Comparison of ENCODE assay signal across 35 cellular contexts in genomic region chr13:29386246-29386645, GRCh38.
"Had no signal": no experiment of that assay in that cellular context is flagged by ENCODE, and none has a peak within 500 bp of the region (broad histone marks: within the 10 kb centered on the region; RNA-seq: fewer than 3 reads in every experiment).

No MANE protein-coding gene starts in this region.

- H3K27ac Mint-ChIP-seq: activated B cell treated with CpG ODN at 0.5 μM for 24 hours; activated CD4-positive, alpha-beta memory T cell treated with anti-CD3 and anti-CD28 coated beads for 36 hours; activated CD4-positive, alpha-beta T cell treated with anti-CD3 and anti-CD28 coated beads, Interleukin-2, amount 10 ng/mL, durations not matched to agents 24 days and 14 days; activated CD8-positive, alpha-beta T cell treated with anti-CD3 and anti-CD28 coated beads for 36 hours; activated naive CD4-positive, alpha-beta T cell treated with anti-CD3 and anti-CD28 coated beads for 36 hours; activated naive CD8-positive, alpha-beta T cell treated with anti-CD3 and anti-CD28 coated beads for 36 hours; activated T-cell treated with anti-CD3 and anti-CD28 coated beads, Interleukin-2, amount 50 U/mL, for 72 hours; activated T-helper 1 cell treated with anti-CD3 and anti-CD28 coated beads, Interleukin-12 subunit alpha, Interleukin-12 subunit beta, Interleukin-2, Interleukin-4 antibody, amounts not matched to agents 30 ng/mL and 10 ng/mL and 1 ng/mL, durations not matched to agents 14 hours and 24 hours and 36 hours; activated T-helper 17 cell treated with anti-CD3 and anti-CD28 coated beads, Interleukin-2, amount 50 U/mL, for 72 hours; T-helper 1 cell treated with Interleukin-12 subunit alpha and Interleukin-12 subunit beta and Interleukin-4 antibody, amounts not matched to agents 30 μg/mL and 1 μg/mL, for 36 hours; T-helper 2 cell treated with Interferon-gamma antibody and Interleukin-4, amounts not matched to agents 5 μg/mL and 100 μg/mL, for 36 hours had no signal

- H3K36me3 ChIP-seq: adrenal gland, brain microvascular endothelial cell, breast epithelium had no signal

- H3K9me3 Mint-ChIP-seq: activated B cell treated with CpG ODN at 0.5 μM for 24 hours; activated CD4-positive, alpha-beta memory T cell treated with anti-CD3 and anti-CD28 coated beads for 36 hours; activated CD8-positive, alpha-beta T cell treated with anti-CD3 and anti-CD28 coated beads for 36 hours; activated naive CD4-positive, alpha-beta T cell treated with anti-CD3 and anti-CD28 coated beads for 36 hours; activated naive CD4-positive, alpha-beta T cell treated with anti-CD3 and anti-CD28 coated beads, Interleukin-2, amount 50 U/mL, for 72 hours; activated naive CD8-positive, alpha-beta T cell treated with anti-CD3 and anti-CD28 coated beads for 36 hours; activated T-cell treated with anti-CD3 and anti-CD28 coated beads, Interleukin-2, amount 50 U/mL, for 4 hours; activated T-cell treated with anti-CD3 and anti-CD28 coated beads, Interleukin-2, amount 50 U/mL, for 72 hours; activated T-helper 1 cell treated with anti-CD3 and anti-CD28 coated beads, Interleukin-12 subunit alpha, Interleukin-12 subunit beta, Interleukin-2, Interleukin-4 antibody, amounts not matched to agents 30 ng/mL and 10 ng/mL and 1 ng/mL, durations not matched to agents 14 hours and 24 hours and 36 hours; T-helper 1 cell treated with Interleukin-12 subunit alpha and Interleukin-12 subunit beta and Interleukin-4 antibody, amounts not matched to agents 30 μg/mL and 1 μg/mL, for 36 hours; T-helper 2 cell treated with Interferon-gamma antibody and Interleukin-4, amounts not matched to agents 5 μg/mL and 100 μg/mL, for 36 hours had no signal

- H3K27me3 ChIP-seq: adrenal gland, body of pancreas, brain microvascular endothelial cell, breast epithelium had no signal

- H3K4me3 Mint-ChIP-seq: activated B cell treated with CpG ODN at 0.5 μM for 24 hours; activated CD4-positive, alpha-beta memory T cell treated with anti-CD3 and anti-CD28 coated beads for 36 hours; activated CD4-positive, alpha-beta T cell treated with anti-CD3 and anti-CD28 coated beads, Interleukin-2, amount 10 ng/mL, durations not matched to agents 24 days and 14 days; activated CD8-positive, alpha-beta T cell treated with anti-CD3 and anti-CD28 coated beads for 36 hours; activated naive CD4-positive, alpha-beta T cell treated with anti-CD3 and anti-CD28 coated beads for 36 hours; activated naive CD8-positive, alpha-beta T cell treated with anti-CD3 and anti-CD28 coated beads for 36 hours; activated T-cell treated with anti-CD3 and anti-CD28 coated beads, Interleukin-2, amount 50 U/mL, for 4 hours; activated T-cell treated with anti-CD3 and anti-CD28 coated beads, Interleukin-2, amount 50 U/mL, for 72 hours; activated T-helper 1 cell treated with anti-CD3 and anti-CD28 coated beads, Interleukin-12 subunit alpha, Interleukin-12 subunit beta, Interleukin-2, Interleukin-4 antibody, amounts not matched to agents 30 ng/mL and 10 ng/mL and 1 ng/mL, durations not matched to agents 14 hours and 24 hours and 36 hours; activated T-helper 17 cell treated with anti-CD3 and anti-CD28 coated beads, Interleukin-2, amount 50 U/mL, for 72 hours; T-helper 1 cell treated with Interleukin-12 subunit alpha and Interleukin-12 subunit beta and Interleukin-4 antibody, amounts not matched to agents 30 μg/mL and 1 μg/mL, for 36 hours; T-helper 2 cell treated with Interferon-gamma antibody and Interleukin-4, amounts not matched to agents 5 μg/mL and 100 μg/mL, for 36 hours had no signal

- H3K27me3 Mint-ChIP-seq: activated CD4-positive, alpha-beta memory T cell treated with anti-CD3 and anti-CD28 coated beads for 36 hours; activated CD4-positive, alpha-beta T cell treated with anti-CD3 and anti-CD28 coated beads, Interleukin-2, amount 10 ng/mL, durations not matched to agents 24 days and 14 days; activated CD8-positive, alpha-beta T cell treated with anti-CD3 and anti-CD28 coated beads for 36 hours; activated naive CD8-positive, alpha-beta T cell treated with anti-CD3 and anti-CD28 coated beads for 36 hours; activated T-helper 17 cell treated with anti-CD3 and anti-CD28 coated beads, Interleukin-2, amount 50 U/mL, for 72 hours had no signal

- H3K4me3 ChIP-seq: adrenal gland, body of pancreas, breast epithelium had no signal

- H3K4me1 ChIP-seq: adrenal gland, body of pancreas, breast epithelium had no signal

- ATAC-seq: activated CD8-positive, alpha-beta T cell treated with anti-CD3 and anti-CD28 coated beads for 36 hours; activated naive CD4-positive, alpha-beta T cell treated with anti-CD3 and anti-CD28 coated beads, Interleukin-2, amount 50 U/mL, for 72 hours; activated T-cell treated with anti-CD3 and anti-CD28 coated beads, Interleukin-2, amount 50 U/mL, for 4 hours; activated T-cell treated with anti-CD3 and anti-CD28 coated beads, Interleukin-2, amount 50 U/mL, for 72 hours; activated T-helper 17 cell treated with anti-CD3 and anti-CD28 coated beads, Interleukin-2, amount 50 U/mL, for 72 hours; body of pancreas had no signal

- H3K9me3 ChIP-seq: adrenal gland, body of pancreas, breast epithelium had no signal

- DNase-seq: activated B cell treated with CpG ODN at 0.5 μM for 24 hours; activated CD4-positive, alpha-beta memory T cell treated with anti-CD3 and anti-CD28 coated beads for 36 hours; activated CD4-positive, alpha-beta T cell treated with anti-CD3 and anti-CD28 coated beads for 4 hours; activated CD4-positive, alpha-beta T cell treated with anti-CD3 and anti-CD28 coated beads, Interleukin-2, amount 10 ng/mL, durations not matched to agents 24 days and 14 days; activated CD4-positive, alpha-beta T cell treated with anti-CD3 and anti-CD28 coated beads, Interleukin-2, amount 50 U/mL, for 1 hour; activated CD4-positive, alpha-beta T cell treated with anti-CD3 and anti-CD28 coated beads, Interleukin-2, amount 50 U/mL, for 4 hours; activated CD4-positive, CD25-positive, alpha-beta regulatory T cell treated with anti-CD3 and anti-CD28 coated beads, Interleukin-2, amount 50 U/mL, for 72 hours; activated CD8-positive, alpha-beta memory T cell treated with anti-CD3 and anti-CD28 coated beads, Interleukin-2, amount 50 U/mL, for 4 hours; activated CD8-positive, alpha-beta T cell treated with anti-CD3 and anti-CD28 coated beads for 36 hours; activated effector memory CD4-positive, alpha-beta T cell treated with anti-CD3 and anti-CD28 coated beads, Interleukin-2, amount 50 U/mL, for 16 hours; activated gamma-delta T cell treated with Interleukin-2 at 50 U/mL for 16 hours; activated naive CD4-positive, alpha-beta T cell; activated naive CD4-positive, alpha-beta T cell treated with anti-CD3 and anti-CD28 coated beads for 36 hours; activated naive CD4-positive, alpha-beta T cell treated with anti-CD3 and anti-CD28 coated beads, Interleukin-2, amount 50 U/mL, for 16 hours; activated naive CD8-positive, alpha-beta T cell treated with anti-CD3 and anti-CD28 coated beads for 36 hours; activated T-cell treated with anti-CD3 and anti-CD28 coated beads for 4 hours; activated T-cell treated with anti-CD3 and anti-CD28 coated beads, Interleukin-2, amount 50 U/mL, for 1 hour; activated T-cell treated with anti-CD3 and anti-CD28 coated beads, Interleukin-2, amount 50 U/mL, for 4 hours; activated T-cell treated with anti-CD3 and anti-CD28 coated beads, Interleukin-2, amount 50 U/mL, for 72 hours; adrenal gland; amniotic stem cell; aorta; body of pancreas; brain microvascular endothelial cell; central memory CD4-positive, alpha-beta T cell; T-helper 1 cell; T-helper 2 cell; T-helper 9 cell had no signal

- H3K36me3 Mint-ChIP-seq: activated CD4-positive, alpha-beta memory T cell treated with anti-CD3 and anti-CD28 coated beads for 36 hours; activated naive CD4-positive, alpha-beta T cell treated with anti-CD3 and anti-CD28 coated beads, Interleukin-2, amount 50 U/mL, for 72 hours; activated naive CD8-positive, alpha-beta T cell treated with anti-CD3 and anti-CD28 coated beads for 36 hours had no signal

- H3K27ac ChIP-seq: adrenal gland, body of pancreas, brain microvascular endothelial cell, breast epithelium, VCaP had no signal

- H3K4me1 Mint-ChIP-seq: activated B cell treated with CpG ODN at 0.5 μM for 24 hours; activated CD4-positive, alpha-beta T cell treated with anti-CD3 and anti-CD28 coated beads, Interleukin-2, amount 10 ng/mL, durations not matched to agents 24 days and 14 days; activated naive CD8-positive, alpha-beta T cell treated with anti-CD3 and anti-CD28 coated beads for 36 hours; activated T-helper 17 cell treated with anti-CD3 and anti-CD28 coated beads, Interleukin-2, amount 50 U/mL, for 72 hours had no signal
